8 cellular contexts compared by ENCODE assay signal in genomic region chr15:64851503-64851840, GRCh38. TPM values are rescaled to one million over a fixed set of nuclear protein-coding genes. Genes with fewer than 3 reads are reported as not detected.
DNase-seq lines count a peak whose midpoint lies in the region; ATAC-seq, FAIRE-seq and TF ChIP-seq lines count a peak whose summit lies in the region.

No MANE protein-coding gene starts in this region.

- H3K36me3 ChIP-seq in HUES64 (ENCODE audit: insufficient read depth, low read length) (peaks cover 64% of the 10 kb centered on the region), keratinocyte (ENCODE audit: control insufficient read depth in 2 of 2, extremely low read depth in 1 of 2, insufficient read depth in 2 of 2, low read length in 2 of 2) (peaks cover 10 to 28% of the 10 kb centered on the region in 2 experiments)

- TF ChIP-seq CTCF in astrocyte of the spinal cord (IDR thresholded peaks at IDR 0.05; ENCODE audit: low read depth, low read length) (no peak), keratinocyte (optimal IDR thresholded peaks at IDR 0.05 in 1 of 3, IDR thresholded peaks at IDR 0.05 in 1 of 3, conservative IDR thresholded peaks at IDR 0.05 in 1 of 3; ENCODE audit: extremely low read depth in 1 of 3, insufficient read depth in 2 of 3, low read length in 3 of 3) (no peak)

- ATAC-seq in HG03108 (IDR thresholded peaks at IDR 0.05; ENCODE audit: unreplicated experiment): no peak
- ATAC-seq in GM19328 (IDR thresholded peaks at IDR 0.05; ENCODE audit: unreplicated experiment): no peak
- no peak for ATAC-seq in HG02763 (IDR thresholded peaks at IDR 0.05; ENCODE audit: unreplicated experiment)

- peaks cover 44% of the 10 kb centered on the region for H3K79me2 ChIP-seq in keratinocyte (ENCODE audit: control insufficient read depth, insufficient read depth, low read length)

- H3K9me1 ChIP-seq in keratinocyte (ENCODE audit: control insufficient read depth, extremely low read depth, insufficient read depth, low read length): peaks cover 9% of the 10 kb centered on the region

- peak overlapping the region; percentile 66; the same call in 1 of the 2 replicates for H3K27ac ChIP-seq in HUES64 (ENCODE audit: low read depth, low read length)
- no peak overlapping the region for H3K27ac ChIP-seq in keratinocyte (ENCODE audit: control insufficient read depth, insufficient read depth, low read length)

- H3K27me3 ChIP-seq in HUES64 (ENCODE audit: insufficient read depth, low read length): no peaks in the 10 kb centered on the region
- H3K27me3 ChIP-seq in keratinocyte (ENCODE audit: control insufficient read depth, extremely low read depth, insufficient read depth, low read length): no peaks in the 10 kb centered on the region

- H3K9me3 ChIP-seq in HUES64 (ENCODE audit: insufficient read depth, low read depth, low read length) (no peaks in the 10 kb centered on the region), keratinocyte (ENCODE audit: control insufficient read depth, low read depth, low read length) (no peaks in the 10 kb centered on the region)

- H3K4me1 ChIP-seq in HUES64 (ENCODE audit: insufficient read depth, low read length) (peaks cover 21% of the 10 kb centered on the region), keratinocyte (ENCODE audit: control insufficient read depth, extremely low read depth, insufficient read depth, low read length) (peaks cover 61% of the 10 kb centered on the region)

- in situ Hi-C loops in astrocyte of the spinal cord (cut with HindIII; ENCODE audit: low sequenced_read_pairs): no loop called here

- peak; percentile 92 for FAIRE-seq in keratinocyte (lab: Jason Lieb, UNC)

- H2AFZ ChIP-seq in keratinocyte (ENCODE audit: control insufficient read depth, low read length): no peak overlapping the region

- H3K9ac ChIP-seq in HUES64 (ENCODE audit: low read depth, low read length) (no peak overlapping the region), keratinocyte (ENCODE audit: control insufficient read depth, extremely low read depth, insufficient read depth, low read length) (no peak overlapping the region)

- 60% methylated on average over 6 of the region's 6 CpGs for WGBS in HUES64

- H3K4me2 ChIP-seq in keratinocyte (ENCODE audit: control insufficient read depth, extremely low read depth, insufficient read depth, low read depth, low read length): peak overlapping the region; percentile 51

- H3K4me3 ChIP-seq in HUES64 (ENCODE audit: low read length) (no peak overlapping the region), astrocyte of the spinal cord (ENCODE audit: low read depth, low read length) (no peak overlapping the region), keratinocyte (ENCODE audit: control insufficient read depth in 2 of 3, extremely low read depth in 1 of 3, insufficient read depth in 2 of 3, low read depth in 1 of 3, low read length in 3 of 3) (no peak overlapping the region)

- DNase-seq in astrocyte of the spinal cord (ENCODE audit: low read depth, low spot score) (peak; percentile 77), keratinocyte (ENCODE audit: low read depth, low spot score) (no peak), stromal cell of bone marrow (ENCODE audit: low read depth) (peak; percentile 52), NCI-H524 (lab: John Stamatoyannopoulos, UW) (no peak)

- dilution Hi-C loops in keratinocyte (cut with MboI; ENCODE audit: extremely low pct_ligation_motif_present, low sequenced_read_pairs): no loop called here

- H4K20me1 ChIP-seq in keratinocyte (ENCODE audit: control insufficient read depth, extremely low read depth, insufficient read depth, low read length): no peaks in the 10 kb centered on the region

RNA-seq across cellular contexts. Expression of gene PLEKHO2, which starts 9.8 kb away (rescaled TPM):
- 13.6 TPM for polyA plus RNA-seq in HUES64 (2013, experiment 1 of 2)
- 13.0 TPM for polyA plus RNA-seq in HUES64 (2013, experiment 2 of 2)
- polyA plus RNA-seq in keratinocyte: 8.8 to 12.0 TPM (median 11.2 TPM) in 3 replicates
- polyA plus RNA-seq in keratinocyte (2011; ENCODE audit: low read depth): 1.0 TPM
- 8.1 and 9.4 TPM in 2 replicates for polyA plus RNA-seq in keratinocyte (2011; cell fraction: cytosol; rRNA removed)
- polyA plus RNA-seq in keratinocyte (2011; cell fraction: nucleus; rRNA removed): 14.6 and 17.0 TPM in 2 replicates
- polyA plus RNA-seq in keratinocyte (2012; ENCODE audit: low replicate concordance): 4.9 and 11.6 TPM in 2 replicates
- 11.8 to 17.8 TPM (median 12.1 TPM) in 3 replicates for polyA minus RNA-seq in keratinocyte
- 11.7 TPM for polyA minus RNA-seq in keratinocyte (2011; cell fraction: cytosol; rRNA and poly(A)+ RNA removed)
- polyA minus RNA-seq in keratinocyte (2011; cell fraction: nucleus; rRNA and poly(A)+ RNA removed): 11.0 and 13.6 TPM in 2 replicates

RNA-seq across cellular contexts. Expression of gene PIF1, which starts 26.0 kb away (rescaled TPM):
- polyA plus RNA-seq in HUES64 (2013, experiment 1 of 2): 29.3 TPM
- 31.6 TPM for polyA plus RNA-seq in HUES64 (2013, experiment 2 of 2)
- polyA plus RNA-seq in keratinocyte: 2.3 to 7.6 TPM (median 6.2 TPM) in 3 replicates
- polyA plus RNA-seq in keratinocyte (2011; ENCODE audit: low read depth): not detected
- polyA plus RNA-seq in keratinocyte (2011; cell fraction: cytosol; rRNA removed): 0.44 and 0.75 TPM in 2 replicates
- polyA plus RNA-seq in keratinocyte (2011; cell fraction: nucleus; rRNA removed): 7.1 and 7.3 TPM in 2 replicates
- polyA plus RNA-seq in keratinocyte (2012; ENCODE audit: low replicate concordance): 4.9 TPM in 1 of 2 replicates, not detected in the other
- 1.1 to 9.9 TPM (median 3.0 TPM) in 3 replicates for polyA minus RNA-seq in keratinocyte
- 6.9 TPM for polyA minus RNA-seq in keratinocyte (2011; cell fraction: cytosol; rRNA and poly(A)+ RNA removed)
- polyA minus RNA-seq in keratinocyte (2011; cell fraction: nucleus; rRNA and poly(A)+ RNA removed): 0.63 and 1.4 TPM in 2 replicates

Comparison
In these comparisons a context has a peak if more than half of its experiments do, and no peak if none do; other contexts are left out.
1. DNase-seq: peak in astrocyte of the spinal cord (single experiment) and stromal cell of bone marrow (single experiment); none in keratinocyte (single experiment) and NCI-H524 (0 of 2).